Comparison of ENCODE assay signal across 8 cellular contexts in genomic region chr14:102774391-102775153, GRCh38. TPM values are rescaled to one million over a fixed set of nuclear protein-coding genes. Genes with fewer than 3 reads are reported as not detected.
DNase-seq lines count a peak whose midpoint lies in the region; ATAC-seq lines count a peak whose summit lies in the region.

No MANE protein-coding gene starts in this region.

- H3K4me1 Mint-ChIP-seq in T-helper 17 cell: peaks cover 21% of the 10 kb centered on the region

- peaks cover 4% of the 10 kb centered on the region for H3K27me3 Mint-ChIP-seq in T-helper 17 cell

- H3K4me3 ChIP-seq in skeletal muscle cell (ENCODE audit: low read depth, low read length): no peak overlapping the region

- ATAC-seq in GM21737 (IDR thresholded peaks at IDR 0.05; ENCODE audit: unreplicated experiment) (peak; percentile 32), T-helper 17 cell (peak; percentile 60), HG03439 (IDR thresholded peaks at IDR 0.05; ENCODE audit: unreplicated experiment) (no peak)

- H3K9me3 ChIP-seq in T-helper 17 cell (ENCODE audit: control insufficient read depth, low read length, poor library complexity, severe bottlenecking): no peaks in the 10 kb centered on the region

- H3K27ac Mint-ChIP-seq in T-helper 17 cell: peak overlapping the region; percentile 93

- DNase-seq in DMS79 (lab: John Stamatoyannopoulos, UW) (peak; percentile 51), NCI-H1105 (lab: John Stamatoyannopoulos, UW) (peak; percentile 23), T-helper 17 cell (peak in 2 of 3 donors; percentile 40 to 62), astrocyte of the hippocampus (ENCODE audit: low read depth, low spot score) (peak; percentile 85), hippocampal formation (lab: John Stamatoyannopoulos, UW) (peak; percentile 43 to 74), skeletal muscle cell (ENCODE audit: low read depth) (peak; percentile 41)

- H3K36me3 Mint-ChIP-seq in T-helper 17 cell (ENCODE audit: low read depth): no peaks in the 10 kb centered on the region

- H3K4me3 Mint-ChIP-seq in T-helper 17 cell: peak overlapping the region; percentile 67

RNA-seq across cellular contexts. Expression of gene TRAF3, which starts 2.7 kb away (rescaled TPM):
- total RNA-seq in T-helper 17 cell: 10 to 100 TPM; 47.8 to 54.4 TPM

Comparison
In these comparisons a context has a peak if more than half of its experiments do, and no peak if none do; other contexts are left out.
1. DNase-seq: peak in every context shown above with its lines; median percentile 85 in astrocyte of the hippocampus; 58 in hippocampal formation; 51 in DMS79; 51 in T-helper 17 cell; 41 in skeletal muscle cell; 23 in NCI-H1105.